8 cellular contexts compared by ENCODE assay signal in genomic region chr12:2004113-2004929, GRCh38. TPM values are rescaled to one million over a fixed set of nuclear protein-coding genes. Genes with fewer than 3 reads are reported as not detected.
DNase-seq lines count a peak whose midpoint lies in the region; ATAC-seq, FAIRE-seq and TF ChIP-seq lines count a peak whose summit lies in the region.

Gene DCP1B, minus strand, starts transcription at chr12:2004457. Its CDS starts 26 bp downstream, at chr12:2004431.

- 3 to 9% methylated on average over 17 to 55 of the region's 55 CpGs for WGBS in body of pancreas, 2 donors

- H3K4me1 ChIP-seq in body of pancreas, result peaks cover 30% of the 10 kb centered on the region

- H3K36me3 ChIP-seq in body of pancreas (replicated peaks in 1 of 2; ENCODE audit: insufficient read depth in 1 of 2, low read depth in 2 of 2), result no peaks in the 10 kb centered on the region

- peak; percentile 92 for DNase-seq in NCI-H2107 (lab: John Stamatoyannopoulos, UW)
- peak; percentile 97 to 98 (median 98) for DNase-seq in body of pancreas
- DNase-seq in iPS DF 19.7 (ENCODE audit: low read depth, low spot score), result peak; percentile 93
- peak; percentile 99 for DNase-seq in sciatic nerve (ENCODE audit: low spot score)

- ATAC-seq in GM18517 (IDR thresholded peaks at IDR 0.05; ENCODE audit: unreplicated experiment), result peak; percentile 93
- peak; percentile 98 for ATAC-seq in HG03045 (IDR thresholded peaks at IDR 0.05; ENCODE audit: unreplicated experiment)
- peak; percentile 100 for ATAC-seq in body of pancreas
- ATAC-seq in sciatic nerve, result peak; percentile 100

- H3K27ac ChIP-seq in 22Rv1, result peak within 1 kb of the TSS; percentile 70
- peak within 1 kb of the TSS; percentile 35 to 91 (median 82) for H3K27ac ChIP-seq in body of pancreas

- H3K4me3 ChIP-seq in body of pancreas, result peak within 1 kb of the TSS; percentile 92 to 95

- peak; percentile 77 for FAIRE-seq in TTC549 (lab: Jason Lieb, UNC)

- no peak for TF ChIP-seq CTCF in 22Rv1 (IDR thresholded peaks at IDR 0.05)
- TF ChIP-seq CTCF in body of pancreas (IDR thresholded peaks at IDR 0.05), result peak in 4 of 7 experiments; percentile 10 to 33 (median 20)

- no peaks in the 10 kb centered on the region for H3K27me3 ChIP-seq in body of pancreas

- intact Hi-C loops in body of pancreas (cut with DNase I), result no loop called here
- intact Hi-C loops in sciatic nerve (cut with DNase I), result no loop called here

- no peaks in the 10 kb centered on the region for H3K9me3 ChIP-seq in body of pancreas

- TF ChIP-seq POLR2A in body of pancreas (IDR thresholded peaks at IDR 0.05), result peak; percentile 43 to 80 (median 78)

RNA-seq across cellular contexts. Expression of gene DCP1B, which starts in this region (rescaled TPM):
- total RNA-seq in body of pancreas (10 to 100 TPM in 1 of 2 donors, 1 to 10 TPM in 1; 7.9 to 13.2 TPM), sciatic nerve (17.7 TPM)

Comparison
In these comparisons a context has a peak if more than half of its experiments do, and no peak if none do; other contexts are left out.
1. Peak in every context shown above with its lines: DNase-seq, ATAC-seq, H3K4me3 ChIP-seq and H3K27ac ChIP-seq.